32 cellular contexts compared by ENCODE assay signal in genomic region chr1:170676628-170677027, GRCh38. TPM values are rescaled to one million over a fixed set of nuclear protein-coding genes. Genes with fewer than 3 reads are reported as not detected.
DNase-seq lines count a peak whose midpoint lies in the region; ATAC-seq and TF ChIP-seq lines count a peak whose summit lies in the region.
"Had no signal": no experiment of that assay in that cellular context is flagged by ENCODE, and none has a peak within 500 bp of the region (broad histone marks: within the 10 kb centered on the region; RNA-seq: fewer than 3 reads in every experiment).

No MANE protein-coding gene starts in this region.

- H3K27ac Mint-ChIP-seq in chondrocyte (ENCODE audit: unreplicated experiment): peak overlapping the region; percentile 97
- H3K27ac Mint-ChIP-seq in Calu3 (ENCODE audit: unreplicated experiment): no peak overlapping the region
- H3K27ac Mint-ChIP-seq: activated naive CD4-positive, alpha-beta T cell treated with anti-CD3 and anti-CD28 coated beads for 36 hours; activated T-helper 1 cell treated with anti-CD3 and anti-CD28 coated beads, Interleukin-12 subunit alpha, Interleukin-12 subunit beta, Interleukin-2, Interleukin-4 antibody, amounts not matched to agents 30 ng/mL and 10 ng/mL and 1 ng/mL, durations not matched to agents 14 hours and 24 hours and 36 hours; CD4-positive, alpha-beta memory T cell; endodermal cell; natural killer cell; type B pancreatic cell had no signal

- peak overlapping the region; percentile 94 for H3K27ac ChIP-seq in osteoblast (ENCODE audit: low read depth, low read length)
- H3K27ac ChIP-seq: cardiac muscle cell, ovary, spleen had no signal

- peaks cover 85% of the 10 kb centered on the region for H3K4me1 ChIP-seq in osteoblast (ENCODE audit: insufficient read depth, low read length)
- H3K4me1 ChIP-seq: HAP-1, spleen had no signal

- intact Hi-C loops in Calu3 (cut with micrococcal nuclease; ENCODE audit: unreplicated experiment): no loop called here

- H3K4me1 Mint-ChIP-seq in chondrocyte (ENCODE audit: low read depth) (peaks cover 91% of the 10 kb centered on the region), Calu3 (ENCODE audit: low read depth, unreplicated experiment) (no peaks in the 10 kb centered on the region)
- H3K4me1 Mint-ChIP-seq: CD4-positive, alpha-beta memory T cell; endodermal cell; natural killer cell had no signal

- peak overlapping the region; percentile 5 for H3K4me2 ChIP-seq in osteoblast (ENCODE audit: insufficient read depth, low read length)

- DNase-seq in HCEC 1CT (peak; percentile 64), chondrocyte (ENCODE audit: low spot score) (no peak), osteoblast (ENCODE audit: insufficient read length, low spot score, missing footprints) (no peak), Calu3 (no peak), GM19238 (ENCODE audit: insufficient read length, low spot score) (no peak)
- DNase-seq: activated CD4-positive, alpha-beta T cell treated with anti-CD3 and anti-CD28 coated beads, Interleukin-2, amount 50 U/mL, for 48 hours; activated CD8-positive, alpha-beta memory T cell treated with anti-CD3 and anti-CD28 coated beads, Interleukin-2, amount 50 U/mL, for 4 hours; activated naive CD4-positive, alpha-beta T cell treated with anti-CD3 and anti-CD28 coated beads for 36 hours; AML-193; amygdala; CD4-positive, alpha-beta memory T cell; cortex of kidney; DMS 273 treated with DMSO at 0.1 percent for 48 hours; endodermal cell; esophagus squamous epithelium; natural killer cell; NCI-H1417 treated with DMSO at 0.1 percent for 48 hours; NCI-H2081; NCI-H2227 treated with DMSO at 0.1 percent for 48 hours; NCI-H526 treated with DMSO at 0.1 percent for 48 hours; ovary; retina; SHP77; spleen; T-helper 1 cell had no signal

- TF ChIP-seq CTCF in chondrocyte (IDR thresholded peaks at IDR 0.05): no peak
- TF ChIP-seq CTCF in osteoblast (IDR thresholded peaks at IDR 0.05; ENCODE audit: extremely low read depth, low read depth, low read length): no peak
- TF ChIP-seq CTCF in Calu3 (IDR thresholded peaks at IDR 0.05; ENCODE audit: unreplicated experiment): no peak

- no peak overlapping the region for H3K4me3 Mint-ChIP-seq in chondrocyte (ENCODE audit: unreplicated experiment)
- no peak overlapping the region for H3K4me3 Mint-ChIP-seq in Calu3 (ENCODE audit: low read depth, unreplicated experiment)
- H3K4me3 Mint-ChIP-seq: activated naive CD4-positive, alpha-beta T cell treated with anti-CD3 and anti-CD28 coated beads for 36 hours; activated T-helper 1 cell treated with anti-CD3 and anti-CD28 coated beads, Interleukin-12 subunit alpha, Interleukin-12 subunit beta, Interleukin-2, Interleukin-4 antibody, amounts not matched to agents 30 ng/mL and 10 ng/mL and 1 ng/mL, durations not matched to agents 14 hours and 24 hours and 36 hours; CD4-positive, alpha-beta memory T cell; endodermal cell; natural killer cell; type B pancreatic cell had no signal

- H2AFZ ChIP-seq in osteoblast (ENCODE audit: low read length): no peak overlapping the region

- peaks cover 8% of the 10 kb centered on the region for H3K36me3 Mint-ChIP-seq in chondrocyte (ENCODE audit: low read depth)
- no peaks in the 10 kb centered on the region for H3K36me3 Mint-ChIP-seq in Calu3 (ENCODE audit: insufficient read depth, unreplicated experiment)
- H3K36me3 Mint-ChIP-seq: CD4-positive, alpha-beta memory T cell; natural killer cell had no signal

- no peaks in the 10 kb centered on the region for H4K20me1 ChIP-seq in osteoblast (ENCODE audit: insufficient read depth, low read length)

- H3K79me2 ChIP-seq in osteoblast (ENCODE audit: insufficient read depth, low read length): peaks cover 96% of the 10 kb centered on the region

- ATAC-seq in GM21528 (IDR thresholded peaks at IDR 0.05; ENCODE audit: low FRiP score, unreplicated experiment) (no peak), GM21576 (IDR thresholded peaks at IDR 0.05; ENCODE audit: unreplicated experiment) (no peak)
- ATAC-seq: natural killer cell, Panc1 had no signal

- H3K4me3 ChIP-seq in osteoblast (ENCODE audit: insufficient read depth, low read length): no peak overlapping the region
- H3K4me3 ChIP-seq: cardiac muscle cell, esophagus squamous epithelium, HAP-1, ovary, spleen had no signal

- no peaks in the 10 kb centered on the region for H3K27me3 ChIP-seq in osteoblast (ENCODE audit: insufficient read depth, low read length)
- H3K27me3 ChIP-seq: ovary had no signal

- H3K9me3 ChIP-seq in osteoblast (ENCODE audit: low read depth, low read length): no peaks in the 10 kb centered on the region
- H3K9me3 ChIP-seq: esophagus squamous epithelium, HAP-1, ovary, spleen had no signal

- H3K9me3 Mint-ChIP-seq in chondrocyte (ENCODE audit: low read depth) (no peaks in the 10 kb centered on the region), Calu3 (ENCODE audit: low read depth, unreplicated experiment) (no peaks in the 10 kb centered on the region)
- H3K9me3 Mint-ChIP-seq: activated naive CD4-positive, alpha-beta T cell treated with anti-CD3 and anti-CD28 coated beads for 36 hours; activated T-helper 1 cell treated with anti-CD3 and anti-CD28 coated beads, Interleukin-12 subunit alpha, Interleukin-12 subunit beta, Interleukin-2, Interleukin-4 antibody, amounts not matched to agents 30 ng/mL and 10 ng/mL and 1 ng/mL, durations not matched to agents 14 hours and 24 hours and 36 hours; CD4-positive, alpha-beta memory T cell; endodermal cell; natural killer cell; type B pancreatic cell had no signal

- no TSS peak for BruUV-seq in Calu3 (replicated peaks; lab: Mats Ljungman, UMichigan)

- no peaks in the 10 kb centered on the region for H3K27me3 Mint-ChIP-seq in chondrocyte (ENCODE audit: low read depth)
- no peaks in the 10 kb centered on the region for H3K27me3 Mint-ChIP-seq in Calu3 (ENCODE audit: unreplicated experiment)

- CTCF ChIA-PET in Calu3 (lab: Charles Lee): interaction anchor here (1.4 kb wide), 1 partner anchor 13 kb away, joined by 4 read pairs; no protein-coding TSS in a partner anchor

- peaks cover 11% of the 10 kb centered on the region for H3K36me3 ChIP-seq in osteoblast (ENCODE audit: insufficient read depth, low read length)
- H3K36me3 ChIP-seq: cardiac muscle cell, esophagus squamous epithelium, HAP-1, ovary, spleen had no signal

RNA-seq across cellular contexts. Expression of gene PRRX1, which starts 12.7 kb away (rescaled TPM):
- total RNA-seq in chondrocyte: 158 to 224 TPM (median 168 TPM) in 3 replicates
- total RNA-seq in osteoblast: 307 and 427 TPM in 2 replicates
- 1.8 and 3.0 TPM in 2 replicates for total RNA-seq in Calu3 (2022)
- total RNA-seq: activated naive CD4-positive, alpha-beta T cell treated with anti-CD3 and anti-CD28 coated beads for 36 hours; activated T-helper 1 cell treated with anti-CD3 and anti-CD28 coated beads, Interleukin-12 subunit alpha, Interleukin-12 subunit beta, Interleukin-2, Interleukin-4 antibody, amounts not matched to agents 30 ng/mL and 10 ng/mL and 1 ng/mL, durations not matched to agents 14 hours and 24 hours and 36 hours; CD4-positive, alpha-beta memory T cell; endodermal cell; natural killer cell had no signal

Comparison
In these comparisons a context has a peak if more than half of its experiments do, and no peak if none do; other contexts are left out.
1. RNA of gene PRRX1, which starts 12.7 kb away (total RNA-seq): 307 to 427 TPM in osteoblast and 158 to 224 TPM in chondrocyte; 1.8 to 3.0 TPM in Calu3; every median in the first group is over 10 times any median in the second.